In the genomic region with DNA sequence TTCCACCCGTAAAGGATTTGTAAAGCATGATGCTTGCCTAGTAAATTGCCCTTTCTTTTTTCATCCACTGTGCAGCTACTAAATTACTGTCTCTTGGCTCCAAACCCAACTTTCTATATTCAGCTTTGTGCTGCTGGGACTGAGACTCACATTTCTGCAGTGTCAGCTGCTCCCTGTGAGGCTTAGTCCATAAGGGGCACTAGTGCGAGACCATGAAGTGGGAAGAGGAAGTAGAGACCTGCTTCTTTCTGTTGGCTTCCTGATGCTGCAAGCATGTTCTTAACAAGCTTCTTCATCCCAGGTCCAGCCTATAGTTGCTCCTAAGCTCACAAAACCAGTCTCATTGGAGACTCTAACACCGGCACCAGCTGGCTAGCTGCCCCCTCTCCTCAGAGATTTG, we compare ENCODE assay signal across 23 cellular contexts.
DNase-seq lines count a peak whose midpoint lies in the region; ATAC-seq and TF ChIP-seq lines count a peak whose summit lies in the region.
"Had no signal": no experiment of that assay in that cellular context is flagged by ENCODE, and none has a peak within 500 bp of the region (broad histone marks: within the 10 kb centered on the region; RNA-seq: fewer than 3 reads in every experiment).

No MANE protein-coding gene starts in this region.

- DNase-seq in HL-60 (ENCODE audit: low read depth in 1 of 2, low spot score in 1 of 2) (peak; percentile 16 to 59), NCI-H510A treated with DMSO at 0.1 percent for 48 hours (lab: John Stamatoyannopoulos, UW) (peak; percentile 37), head of caudate nucleus (peak in 22 of 42 donors; percentile 1 to 52 (median 24)), gastrocnemius medialis (peak; percentile 12 to 34)
- DNase-seq: activated CD4-positive, alpha-beta T cell treated with anti-CD3 and anti-CD28 coated beads, Interleukin-2, amount 10 ng/mL, durations not matched to agents 7 days and 5 days; activated naive CD8-positive, alpha-beta T cell treated with anti-CD3 and anti-CD28 coated beads, Interleukin-2, amount 10 ng/mL, durations not matched to agents 7 days and 5 days; effector memory CD4-positive, alpha-beta T cell; EL; HFFc6; midbrain; NCI-H1092 treated with DMSO at 0.1 percent for 48 hours; NCI-H2029; NCI-H446; NK-92 treated with Interleukin-12 subunit alpha and Interleukin-12 subunit beta, amount 100 ng/mL, for 24 hours; pancreas; stimulated activated naive CD8-positive, alpha-beta T cell treated with anti-CD3 and anti-CD28 coated beads, Interleukin-15, amount 100 ng/mL, for 72 hours; upper lobe of left lung had no signal

- H3K4me3 ChIP-seq in HL-60 (replicated peaks; ENCODE audit: insufficient read depth, low read length) (no peak overlapping the region), gastrocnemius medialis (peak overlapping the region in 1 of 4 donors; percentile 4)
- H3K4me3 ChIP-seq: gastroesophageal sphincter, K562, pancreas, upper lobe of left lung had no signal

- no peaks in the 10 kb centered on the region for H3K36me3 ChIP-seq in gastrocnemius medialis
- H3K36me3 ChIP-seq: gastroesophageal sphincter, pancreas, upper lobe of left lung had no signal

- H3K27me3 ChIP-seq in HL-60 (ENCODE audit: insufficient read depth, poor library complexity, severe bottlenecking): no peaks in the 10 kb centered on the region
- H3K27me3 ChIP-seq in gastrocnemius medialis: no peaks in the 10 kb centered on the region
- H3K27me3 ChIP-seq: gastroesophageal sphincter, pancreas, upper lobe of left lung had no signal

- ATAC-seq in gastrocnemius medialis: peak; percentile 80 to 92
- ATAC-seq in HG03571 (IDR thresholded peaks at IDR 0.05; ENCODE audit: unreplicated experiment): no peak
- ATAC-seq in HG03039 (IDR thresholded peaks at IDR 0.05; ENCODE audit: unreplicated experiment): no peak
- no peak for ATAC-seq in HG03354 (IDR thresholded peaks at IDR 0.05; ENCODE audit: poor library complexity, severe bottlenecking, unreplicated experiment)
- ATAC-seq: esophagus mucosa; gastroesophageal sphincter; K562; stimulated activated naive CD8-positive, alpha-beta T cell treated with anti-CD3 and anti-CD28 coated beads, Interleukin-15, amount 100 ng/mL, for 72 hours had no signal

- intact Hi-C loops in head of caudate nucleus (cut with DNase I) (no loop called here), gastrocnemius medialis (cut with DNase I; ENCODE audit: low total_unique reads) (no loop called here)

- no peak for TF ChIP-seq POLR2A in gastrocnemius medialis (IDR thresholded peaks at IDR 0.05)

- H3K9me3 ChIP-seq in gastrocnemius medialis: no peaks in the 10 kb centered on the region
- H3K9me3 ChIP-seq: gastroesophageal sphincter, pancreas had no signal

- no peak overlapping the region for H3K27ac ChIP-seq in HL-60 (replicated peaks)
- H3K27ac ChIP-seq in gastrocnemius medialis: peak overlapping the region in 2 of 4 donors; percentile 11 to 42
- H3K27ac ChIP-seq: gastroesophageal sphincter, pancreas, upper lobe of left lung had no signal

- in situ Hi-C loops in gastrocnemius medialis (cut with MboI; ENCODE audit: low sequenced_read_pairs in 4 of 4): no loop called here

- H3K4me1 ChIP-seq in gastrocnemius medialis: peaks cover 7 to 23% of the 10 kb centered on the region in 2 donors
- H3K4me1 ChIP-seq: pancreas, upper lobe of left lung had no signal

- no peak for TF ChIP-seq CTCF in HL-60 (IDR thresholded peaks at IDR 0.05; ENCODE audit: insufficient read depth, low read length)
- no peak for TF ChIP-seq CTCF in gastrocnemius medialis (IDR thresholded peaks at IDR 0.05 in 4 of 5, conservative IDR thresholded peaks at IDR 0.05 in 1 of 5)

Comparison
In these comparisons a context has a peak if more than half of its experiments do, and no peak if none do; other contexts are left out.
1. ATAC-seq: peak in gastrocnemius medialis (2 of 2); none in HG03571 (single experiment), HG03039 (single experiment) and HG03354 (single experiment).
2. Peak in every context shown above with its lines, with median percentiles within 50 percentile points of each other: DNase-seq.